Comparison of ENCODE assay signal across 8 cellular contexts in genomic region chr10:113788604-113789083, GRCh38. TPM values are rescaled to one million over a fixed set of nuclear protein-coding genes. Genes with fewer than 3 reads are reported as not detected.
DNase-seq lines count a peak whose midpoint lies in the region; ATAC-seq and TF ChIP-seq lines count a peak whose summit lies in the region.

No MANE protein-coding gene starts in this region.

- CTCF ChIA-PET in Panc1 (lab: Charles Lee) = no interaction called here
- CTCF ChIA-PET in activated CD4-positive, alpha-beta memory T cell treated with anti-CD3 and anti-CD28 coated beads for 36 hours (lab: Charles Lee) = no interaction called here

- in situ Hi-C loops in Panc1 (cut with HindIII; ENCODE audit: low pct_unique_long_range_greater_than_20kb, low sequenced_read_pairs) = no loop called here

- no peaks in the 10 kb centered on the region for H3K9me3 ChIP-seq in Panc1 (ENCODE audit: control insufficient read depth, insufficient read depth, low read depth, low read length)
- no peaks in the 10 kb centered on the region for H3K9me3 ChIP-seq in aorta (ENCODE audit: control insufficient read depth, low read length)

- no peaks in the 10 kb centered on the region for H3K9me3 Mint-ChIP-seq in activated CD4-positive, alpha-beta memory T cell treated with anti-CD3 and anti-CD28 coated beads for 36 hours
- no peaks in the 10 kb centered on the region for H3K9me3 Mint-ChIP-seq in stimulated activated effector memory CD8-positive, alpha-beta T cell treated with anti-CD3 and anti-CD28 coated beads, Interleukin-12 subunit alpha, Interleukin-12 subunit beta, amount 100 ng/mL, for 72 hours

- POLR2A ChIA-PET in Panc1 (lab: Charles Lee) = no interaction called here
- POLR2A ChIA-PET in activated CD4-positive, alpha-beta memory T cell treated with anti-CD3 and anti-CD28 coated beads for 36 hours (lab: Charles Lee) = no interaction called here

- H3K4me1 Mint-ChIP-seq in activated CD4-positive, alpha-beta memory T cell treated with anti-CD3 and anti-CD28 coated beads for 36 hours (ENCODE audit: low read depth) = no peaks in the 10 kb centered on the region
- no peaks in the 10 kb centered on the region for H3K4me1 Mint-ChIP-seq in stimulated activated effector memory CD8-positive, alpha-beta T cell treated with anti-CD3 and anti-CD28 coated beads, Interleukin-12 subunit alpha, Interleukin-12 subunit beta, amount 100 ng/mL, for 72 hours

- H3K36me3 ChIP-seq in Panc1 (ENCODE audit: control insufficient read depth, insufficient read depth, low read length) = no peaks in the 10 kb centered on the region
- no peaks in the 10 kb centered on the region for H3K36me3 ChIP-seq in aorta (ENCODE audit: control insufficient read depth in 1 of 2, insufficient read depth in 2 of 2, low read length in 1 of 2)

- H3K27ac ChIP-seq in Panc1 (ENCODE audit: low read length) (0 out of 2 replicates have a peak overlapping the region, but pooled peaks have one; percentile 9), foreskin keratinocyte (peak overlapping the region; percentile 52), aorta (ENCODE audit: low read depth in 1 of 2, low read length in 2 of 2) (no peak overlapping the region)

- peaks cover 8% of the 10 kb centered on the region for H3K27me3 Mint-ChIP-seq in activated CD4-positive, alpha-beta memory T cell treated with anti-CD3 and anti-CD28 coated beads for 36 hours

- WGBS in aorta, 2 donors = 21 to 22% methylated on average over 9 of the region's 9 CpGs

- TF ChIP-seq CTCF in Panc1 (IDR thresholded peaks at IDR 0.05) (no peak), foreskin keratinocyte (conservative IDR thresholded peaks at IDR 0.05) (no peak)

- ATAC-seq in GM18868 (IDR thresholded peaks at IDR 0.05; ENCODE audit: unreplicated experiment) = peak; percentile 92
- ATAC-seq in HG02852 (IDR thresholded peaks at IDR 0.05; ENCODE audit: unreplicated experiment) = peak; percentile 89
- ATAC-seq in Panc1 = peak; percentile 77
- ATAC-seq in foreskin keratinocyte = peak; percentile 96
- peak; percentile 65 for ATAC-seq in aorta (ENCODE audit: low FRiP score)
- no peak for ATAC-seq in stimulated activated effector memory CD8-positive, alpha-beta T cell treated with anti-CD3 and anti-CD28 coated beads, Interleukin-12 subunit alpha, Interleukin-12 subunit beta, amount 100 ng/mL, for 72 hours

- H3K27me3 ChIP-seq in Panc1 (ENCODE audit: control insufficient read depth, insufficient read depth, low read length) (no peaks in the 10 kb centered on the region), foreskin keratinocyte (no peaks in the 10 kb centered on the region), aorta (ENCODE audit: control insufficient read depth in 1 of 2, insufficient read depth in 2 of 2, low read length in 1 of 2) (no peaks in the 10 kb centered on the region)

- H3K36me3 Mint-ChIP-seq in activated CD4-positive, alpha-beta memory T cell treated with anti-CD3 and anti-CD28 coated beads for 36 hours = no peaks in the 10 kb centered on the region
- no peaks in the 10 kb centered on the region for H3K36me3 Mint-ChIP-seq in stimulated activated effector memory CD8-positive, alpha-beta T cell treated with anti-CD3 and anti-CD28 coated beads, Interleukin-12 subunit alpha, Interleukin-12 subunit beta, amount 100 ng/mL, for 72 hours

- H3K4me3 Mint-ChIP-seq in activated CD4-positive, alpha-beta memory T cell treated with anti-CD3 and anti-CD28 coated beads for 36 hours = no peak overlapping the region
- no peak overlapping the region for H3K4me3 Mint-ChIP-seq in stimulated activated effector memory CD8-positive, alpha-beta T cell treated with anti-CD3 and anti-CD28 coated beads, Interleukin-12 subunit alpha, Interleukin-12 subunit beta, amount 100 ng/mL, for 72 hours

- BruUV-seq in Panc1 (replicated peaks; lab: Mats Ljungman, UMichigan) = no TSS peak

- H3K4me1 ChIP-seq in Panc1 (ENCODE audit: control insufficient read depth, insufficient read depth, low read length) = peaks cover 3% of the 10 kb centered on the region; the same call in 1 of the 2 replicates
- peaks cover 5% of the 10 kb centered on the region for H3K4me1 ChIP-seq in foreskin keratinocyte
- no peaks in the 10 kb centered on the region for H3K4me1 ChIP-seq in aorta (ENCODE audit: control insufficient read depth in 1 of 2, insufficient read depth in 2 of 2, low read length in 2 of 2)

- no peak overlapping the region for H3K27ac Mint-ChIP-seq in activated CD4-positive, alpha-beta memory T cell treated with anti-CD3 and anti-CD28 coated beads for 36 hours
- H3K27ac Mint-ChIP-seq in stimulated activated effector memory CD8-positive, alpha-beta T cell treated with anti-CD3 and anti-CD28 coated beads, Interleukin-12 subunit alpha, Interleukin-12 subunit beta, amount 100 ng/mL, for 72 hours = no peak overlapping the region

- DNase-seq in Panc1 (ENCODE audit: low read depth, low spot score) (peak; percentile 46), foreskin keratinocyte (peak; percentile 96 to 98), aorta (peak in 1 of 2 donors; percentile 62), NCI-H748 treated with DMSO at 0.1 percent for 48 hours (lab: John Stamatoyannopoulos, UW) (no peak)
- DNase-seq in activated CD4-positive, alpha-beta memory T cell treated with anti-CD3 and anti-CD28 coated beads for 36 hours = no peak
- no peak for DNase-seq in stimulated activated effector memory CD8-positive, alpha-beta T cell treated with anti-CD3 and anti-CD28 coated beads, Interleukin-12 subunit alpha, Interleukin-12 subunit beta, amount 100 ng/mL, for 72 hours (ENCODE audit: low spot score in 2 of 2)

- intact Hi-C loops in Panc1 (cut with micrococcal nuclease; ENCODE audit: unreplicated experiment) (no loop called here), aorta (cut with DNase I) (no loop called here)
- intact Hi-C loops in activated CD4-positive, alpha-beta memory T cell treated with anti-CD3 and anti-CD28 coated beads for 36 hours (cut with micrococcal nuclease) = no loop called here

- H3K4me3 ChIP-seq in Panc1 (ENCODE audit: low read depth in 2 of 2, low read length in 2 of 2) (no peak overlapping the region), aorta (ENCODE audit: low read length in 2 of 2) (no peak overlapping the region)

RNA-seq across cellular contexts. Expression of gene PLEKHS1, which starts 37.2 kb away (rescaled TPM):
- total RNA-seq in Panc1 (2021; ENCODE audit: unreplicated experiment) = 0.21 TPM
- 0.27 TPM for polyA plus RNA-seq in Panc1 (2012; ENCODE audit: insufficient read length)
- not detected in 2 replicates for total RNA-seq in foreskin keratinocyte
- not detected in 2 replicates for polyA plus RNA-seq in foreskin keratinocyte
- total RNA-seq in aorta = under 1 TPM; 0.21 to 0.29 TPM
- 1 to 10 TPM in 1 of 2 donors, under 1 TPM in 1; 0.03 to 4.1 TPM for polyA plus RNA-seq in aorta
- not detected for total RNA-seq in activated CD4-positive, alpha-beta memory T cell treated with anti-CD3 and anti-CD28 coated beads for 36 hours

Comparison
In these comparisons a context has a peak if more than half of its experiments do, and no peak if none do; other contexts are left out.
1. DNase-seq: peak in Panc1 (single experiment) and foreskin keratinocyte (2 of 2); none in activated CD4-positive, alpha-beta memory T cell treated with anti-CD3 and anti-CD28 coated beads for 36 hours (single experiment), stimulated activated effector memory CD8-positive, alpha-beta T cell treated with anti-CD3 and anti-CD28 coated beads, Interleukin-12 subunit alpha, Interleukin-12 subunit beta, amount 100 ng/mL, for 72 hours (0 of 2) and NCI-H748 treated with DMSO at 0.1 percent for 48 hours (single experiment).
2. H3K27ac ChIP-seq: peak in Panc1 (single experiment) and foreskin keratinocyte (single experiment); none in aorta (0 of 2).